In the genomic region with DNA sequence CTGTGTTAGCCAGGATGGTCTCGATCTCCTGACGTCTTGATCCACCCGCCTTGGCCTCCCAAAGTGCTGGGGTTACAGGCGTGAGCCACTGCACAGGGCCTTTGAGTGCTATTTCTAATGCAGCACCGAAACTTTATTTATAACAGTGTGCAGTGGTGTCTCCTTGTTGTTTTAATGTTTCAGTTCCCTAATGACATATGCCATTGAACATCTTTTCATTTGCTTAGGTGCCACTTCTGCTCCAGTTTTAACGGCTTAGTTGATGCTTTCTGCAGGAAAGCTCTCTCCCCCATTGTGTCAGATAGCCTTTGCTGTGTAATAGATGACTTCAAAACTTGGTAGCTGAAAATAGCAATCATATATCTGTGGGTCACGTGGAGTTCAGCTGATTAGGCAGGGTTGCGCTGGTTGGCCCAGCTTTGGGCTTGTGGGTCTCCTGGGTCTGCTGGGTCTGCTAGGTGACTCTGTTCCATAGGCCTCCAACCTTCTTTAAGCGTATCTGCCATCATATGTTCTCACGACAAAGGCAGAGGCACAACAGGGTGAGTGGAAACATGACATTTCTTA, we compare ENCODE assay signal across 33 cellular contexts.
DNase-seq lines count a peak whose midpoint lies in the region; ATAC-seq and TF ChIP-seq lines count a peak whose summit lies in the region.
"Had no signal": no experiment of that assay in that cellular context is flagged by ENCODE, and none has a peak within 500 bp of the region (broad histone marks: within the 10 kb centered on the region; RNA-seq: fewer than 3 reads in every experiment).

No MANE protein-coding gene starts in this region.

- CTCF ChIA-PET in WTC11 (lab: Charles Lee) = no interaction called here

- H3K4me1 Mint-ChIP-seq in WTC11 = peaks cover 37% of the 10 kb centered on the region
- H3K4me1 Mint-ChIP-seq: activated naive CD4-positive, alpha-beta T cell treated with anti-CD3 and anti-CD28 coated beads, Interleukin-2, amount 50 U/mL, for 24 hours; CD4-positive, alpha-beta memory T cell; naive thymus-derived CD4-positive, alpha-beta T cell had no signal

- POLR2A ChIA-PET in WTC11 (lab: Charles Lee) = no interaction called here

- 0 out of 2 replicates have a peak overlapping the region, but pooled peaks have one; percentile 26 for H3K27ac Mint-ChIP-seq in WTC11
- H3K27ac Mint-ChIP-seq: activated naive CD4-positive, alpha-beta T cell treated with anti-CD3 and anti-CD28 coated beads, Interleukin-2, amount 50 U/mL, for 24 hours; activated T-helper 2 cell treated with anti-CD3 and anti-CD28 coated beads, Interferon-gamma antibody, Interleukin-2, Interleukin-4, amounts not matched to agents 10 μg/mL and 5 μg/mL and 100 μg/mL, durations not matched to agents 14 hours and 24 hours and 36 hours; CD4-positive, alpha-beta memory T cell; naive thymus-derived CD4-positive, alpha-beta T cell had no signal

- H3K9me3 Mint-ChIP-seq in WTC11 = peaks cover 18% of the 10 kb centered on the region
- H3K9me3 Mint-ChIP-seq: activated T-helper 2 cell treated with anti-CD3 and anti-CD28 coated beads, Interferon-gamma antibody, Interleukin-2, Interleukin-4, amounts not matched to agents 10 μg/mL and 5 μg/mL and 100 μg/mL, durations not matched to agents 14 hours and 24 hours and 36 hours had no signal

- ATAC-seq in GM19438 (IDR thresholded peaks at IDR 0.05; ENCODE audit: low read depth, unreplicated experiment) (peak; percentile 84), HG03095 (IDR thresholded peaks at IDR 0.05; ENCODE audit: unreplicated experiment) (peak; percentile 73), WTC11 (no peak)
- ATAC-seq: A549; HCT116; heart left ventricle; naive thymus-derived CD4-positive, alpha-beta T cell; right cardiac atrium had no signal

- H3K27me3 Mint-ChIP-seq in WTC11 (ENCODE audit: low read depth) = peaks cover 3% of the 10 kb centered on the region; the same call in 1 of the 2 replicates

- H3K4me3 ChIP-seq in GM12864 (ENCODE audit: low read depth, low read length) = no peak overlapping the region
- H3K4me3 ChIP-seq: A549, esophagus squamous epithelium, heart left ventricle, smooth muscle cell, suprapubic skin had no signal

- TF ChIP-seq CTCF in GM12864 (IDR thresholded peaks at IDR 0.05; ENCODE audit: low read depth, low read length, missing control alignments) (no peak), WTC11 (IDR thresholded peaks at IDR 0.05) (no peak)

- H3K36me3 Mint-ChIP-seq in WTC11 = no peaks in the 10 kb centered on the region
- H3K36me3 Mint-ChIP-seq: activated naive CD4-positive, alpha-beta T cell treated with anti-CD3 and anti-CD28 coated beads, Interleukin-2, amount 50 U/mL, for 24 hours; CD4-positive, alpha-beta memory T cell; naive thymus-derived CD4-positive, alpha-beta T cell had no signal

- no peak overlapping the region for H3K4me3 Mint-ChIP-seq in WTC11
- H3K4me3 Mint-ChIP-seq: activated naive CD4-positive, alpha-beta T cell treated with anti-CD3 and anti-CD28 coated beads, Interleukin-2, amount 50 U/mL, for 24 hours; CD4-positive, alpha-beta memory T cell; naive thymus-derived CD4-positive, alpha-beta T cell had no signal

- peak; percentile 49 for DNase-seq in GM12864 (ENCODE audit: low read depth)
- DNase-seq in WTC11 (ENCODE audit: low spot score) = no peak
- DNase-seq in NCI-H510A treated with DMSO at 0.1 percent for 48 hours (lab: John Stamatoyannopoulos, UW) = no peak
- no peak for DNase-seq in activated CD4-positive, alpha-beta T cell treated with anti-CD3 and anti-CD28 coated beads, Interleukin-2, amount 50 U/mL, for 1 hour
- DNase-seq in hepatic stellate cell (ENCODE audit: low spot score) = no peak
- no peak for DNase-seq in NOMO-1 treated with dmso at 0.1 percent for 144 hours (lab: John Stamatoyannopoulos, UW; ENCODE audit: unreplicated experiment)
- DNase-seq: activated CD4-positive, alpha-beta T cell treated with anti-CD3 and anti-CD28 coated beads for 4 hours; activated CD8-positive, alpha-beta memory T cell treated with anti-CD3 and anti-CD28 coated beads for 24 hours; activated T-cell treated with anti-CD3 and anti-CD28 coated beads for 4 hours; AML-193; CD4-positive, alpha-beta memory T cell; DND-41; esophagus squamous epithelium; foreskin melanocyte; GF-D8; heart left ventricle; Kasumi-1; naive thymus-derived CD4-positive, alpha-beta T cell; NCI-H1417 treated with DMSO at 0.1 percent for 48 hours; NCI-H2081; NCI-H226; posterior cingulate gyrus; right cardiac atrium; SHP77 treated with DMSO at 0.1 percent for 48 hours; stimulated activated naive CD4-positive, alpha-beta T cell had no signal

TF ChIP-seq in WTC11, 78 proteins besides CTCF, POLR2A, EP300 and RAD21:
- TF ChIP-seq FOXP1 (CRISPR knock-in tag; IDR thresholded peaks at IDR 0.05; ENCODE audit: borderline replicate concordance) (no peak), RELA (CRISPR knock-in tag; IDR thresholded peaks at IDR 0.05; ENCODE audit: borderline replicate concordance) (no peak), FOXP4 (CRISPR knock-in tag; IDR thresholded peaks at IDR 0.05) (no peak), USF1 (CRISPR knock-in tag; IDR thresholded peaks at IDR 0.05) (no peak), E2F4 (CRISPR knock-in tag; IDR thresholded peaks at IDR 0.05; ENCODE audit: borderline replicate concordance, low read depth) (no peak), TCF7 (CRISPR knock-in tag; IDR thresholded peaks at IDR 0.05; ENCODE audit: low read depth) (no peak), E2F1 (CRISPR knock-in tag; IDR thresholded peaks at IDR 0.05) (no peak)
- TF ChIP-seq, protein P1, sequence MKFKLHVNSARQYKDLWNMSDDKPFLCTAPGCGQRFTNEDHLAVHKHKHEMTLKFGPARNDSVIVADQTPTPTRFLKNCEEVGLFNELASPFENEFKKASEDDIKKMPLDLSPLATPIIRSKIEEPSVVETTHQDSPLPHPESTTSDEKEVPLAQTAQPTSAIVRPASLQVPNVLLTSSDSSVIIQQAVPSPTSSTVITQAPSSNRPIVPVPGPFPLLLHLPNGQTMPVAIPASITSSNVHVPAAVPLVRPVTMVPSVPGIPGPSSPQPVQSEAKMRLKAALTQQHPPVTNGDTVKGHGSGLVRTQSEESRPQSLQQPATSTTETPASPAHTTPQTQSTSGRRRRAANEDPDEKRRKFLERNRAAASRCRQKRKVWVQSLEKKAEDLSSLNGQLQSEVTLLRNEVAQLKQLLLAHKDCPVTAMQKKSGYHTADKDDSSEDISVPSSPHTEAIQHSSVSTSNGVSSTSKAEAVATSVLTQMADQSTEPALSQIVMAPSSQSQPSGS (CRISPR knock-in tag; IDR thresholded peaks at IDR 0.05; ENCODE audit: borderline replicate concordance, low read depth) = no peak
